23 cellular contexts compared by ENCODE assay signal in genomic region chr3:196590279-196590678, GRCh38. TPM values are rescaled to one million over a fixed set of nuclear protein-coding genes. Genes with fewer than 3 reads are reported as not detected.
"Had no signal": no experiment of that assay in that cellular context is flagged by ENCODE, and none has a peak within 500 bp of the region (broad histone marks: within the 10 kb centered on the region; RNA-seq: fewer than 3 reads in every experiment).

No MANE protein-coding gene starts in this region.

- H3K4me2 ChIP-seq: hepatocyte, smooth muscle cell had no signal

- H3K36me3 Mint-ChIP-seq: naive B cell had no signal

- H3K79me2 ChIP-seq: hepatocyte had no signal

- H3K36me3 ChIP-seq: colonic mucosa had no signal

- H3K4me3 Mint-ChIP-seq: endodermal cell, naive B cell, nephron, type B pancreatic cell had no signal

- H3K9me3 ChIP-seq: colonic mucosa, left ventricle myocardium inferior, lower lobe of right lung, sigmoid colon had no signal

- H3K27ac Mint-ChIP-seq: endodermal cell, nephron, type B pancreatic cell had no signal

- H3K27me3 ChIP-seq: colonic mucosa, foreskin keratinocyte, hepatocyte had no signal

- H3K4me1 ChIP-seq: colonic mucosa, foreskin keratinocyte, left ventricle myocardium inferior, lower lobe of right lung, sigmoid colon had no signal

- H3K9me3 Mint-ChIP-seq: endodermal cell, naive B cell, nephron, type B pancreatic cell had no signal

- H3K4me3 ChIP-seq: colonic mucosa, hepatocyte, left ventricle myocardium inferior, lower lobe of right lung, sigmoid colon, smooth muscle cell had no signal

- H3K27me3 Mint-ChIP-seq: type B pancreatic cell had no signal

- FAIRE-seq: endothelial cell of umbilical vein, kidney, urothelium cell line had no signal

- H3K4me1 Mint-ChIP-seq: naive B cell, nephron had no signal

- H2AFZ ChIP-seq: hepatocyte had no signal

- H3K27ac ChIP-seq: colonic mucosa, foreskin keratinocyte, hepatocyte, left ventricle myocardium inferior, lower lobe of right lung, sigmoid colon had no signal

- DNase-seq: colonic mucosa; dermis blood vessel endothelial cell; endodermal cell; erythroblast; foreskin keratinocyte; head of caudate nucleus; kidney; left cardiac atrium; left ventricle myocardium inferior; lower lobe of right lung; mesenchymal stem cell; midbrain; naive B cell; occipital lobe; sigmoid colon; stimulated activated CD4-positive, alpha-beta T cell treated with anti-CD3 and anti-CD28 coated beads, Interleukin-2, amount 100 ng/mL, for 48 hours; stimulated activated naive CD4-positive, alpha-beta T cell treated with Interleukin-2 at 50 U/mL for 16 hours had no signal

- ATAC-seq: foreskin keratinocyte, left cardiac atrium, lower lobe of right lung had no signal

RNA-seq across cellular contexts. Expression of gene NRROS, which starts 49.2 kb away (rescaled TPM):
- polyA plus RNA-seq: hepatocyte, smooth muscle cell had no signal
